Comparison of ENCODE assay signal across 18 cellular contexts in genomic region chr7:108138911-108139310, GRCh38. TPM values are rescaled to one million over a fixed set of nuclear protein-coding genes. Genes with fewer than 3 reads are reported as not detected.
"Had no signal": no experiment of that assay in that cellular context is flagged by ENCODE, and none has a peak within 500 bp of the region (broad histone marks: within the 10 kb centered on the region; RNA-seq: fewer than 3 reads in every experiment).

No MANE protein-coding gene starts in this region.

- H3K4me1 ChIP-seq: gastrocnemius medialis had no signal

- H3K4me3 ChIP-seq: gastrocnemius medialis, ovary, stomach had no signal

- H3K27ac ChIP-seq: gastrocnemius medialis, ovary, stomach, VCaP had no signal

- H3K9me3 ChIP-seq: gastrocnemius medialis, ovary, stomach had no signal

- H3K36me3 ChIP-seq: gastrocnemius medialis, ovary, stomach had no signal

- FAIRE-seq: astrocyte, kidney had no signal

- H3K4me3 Mint-ChIP-seq: activated CD8-positive, alpha-beta T cell treated with anti-CD3 and anti-CD28 coated beads for 36 hours; activated naive CD8-positive, alpha-beta T cell treated with anti-CD3 and anti-CD28 coated beads, Interleukin-2, amount 50 U/mL, for 24 hours; activated T-helper 1 cell treated with anti-CD3 and anti-CD28 coated beads, Interleukin-12 subunit alpha, Interleukin-12 subunit beta, Interleukin-2, Interleukin-4 antibody, amounts not matched to agents 30 ng/mL and 10 ng/mL and 1 ng/mL, durations not matched to agents 14 hours and 24 hours and 36 hours; effector memory CD8-positive, alpha-beta T cell; neural crest cell; T-cell had no signal

- H3K27me3 ChIP-seq: gastrocnemius medialis, ovary, stomach had no signal

- H3K36me3 Mint-ChIP-seq: T-cell had no signal

- ATAC-seq: activated CD8-positive, alpha-beta T cell treated with anti-CD3 and anti-CD28 coated beads for 36 hours; activated naive CD8-positive, alpha-beta T cell treated with anti-CD3 and anti-CD28 coated beads, Interleukin-2, amount 50 U/mL, for 24 hours; effector memory CD8-positive, alpha-beta T cell; gastrocnemius medialis; left ventricle myocardium superior; T-cell had no signal

- H3K9me3 Mint-ChIP-seq: activated CD8-positive, alpha-beta T cell treated with anti-CD3 and anti-CD28 coated beads for 36 hours; effector memory CD8-positive, alpha-beta T cell; T-cell had no signal

- DNase-seq: activated CD8-positive, alpha-beta memory T cell treated with anti-CD3 and anti-CD28 coated beads, Interleukin-2, amount 50 U/mL, for 4 hours; activated CD8-positive, alpha-beta T cell treated with anti-CD3 and anti-CD28 coated beads for 36 hours; activated naive CD4-positive, alpha-beta T cell treated with Interleukin-2 at 50 U/mL for 16 hours; activated naive CD8-positive, alpha-beta T cell treated with anti-CD3 and anti-CD28 coated beads, Interleukin-2, amount 50 U/mL, for 24 hours; central memory CD4-positive, alpha-beta T cell; cortex of kidney; effector memory CD8-positive, alpha-beta T cell; gastrocnemius medialis; kidney; left ventricle myocardium superior; ovary; stimulated activated CD4-positive, alpha-beta T cell treated with anti-CD3 and anti-CD28 coated beads, Interleukin-4, amount 100 ng/mL, for 4 hours; stomach; T-cell had no signal

- H3K27ac Mint-ChIP-seq: activated CD8-positive, alpha-beta T cell treated with anti-CD3 and anti-CD28 coated beads for 36 hours; activated naive CD8-positive, alpha-beta T cell treated with anti-CD3 and anti-CD28 coated beads, Interleukin-2, amount 50 U/mL, for 24 hours; activated T-helper 1 cell treated with anti-CD3 and anti-CD28 coated beads, Interleukin-12 subunit alpha, Interleukin-12 subunit beta, Interleukin-2, Interleukin-4 antibody, amounts not matched to agents 30 ng/mL and 10 ng/mL and 1 ng/mL, durations not matched to agents 14 hours and 24 hours and 36 hours; effector memory CD8-positive, alpha-beta T cell; T-cell had no signal

RNA-seq across cellular contexts. Expression of gene LAMB4, which starts 8.8 kb away (rescaled TPM):
- total RNA-seq: activated CD8-positive, alpha-beta T cell treated with anti-CD3 and anti-CD28 coated beads for 36 hours; activated T-helper 1 cell treated with anti-CD3 and anti-CD28 coated beads, Interleukin-12 subunit alpha, Interleukin-12 subunit beta, Interleukin-2, Interleukin-4 antibody, amounts not matched to agents 30 ng/mL and 10 ng/mL and 1 ng/mL, durations not matched to agents 14 hours and 24 hours and 36 hours; ovary had no signal
